8 cellular contexts compared by ENCODE assay signal in genomic region chr7:102713011-102713690, GRCh38. TPM values are rescaled to one million over a fixed set of nuclear protein-coding genes. Genes with fewer than 3 reads are reported as not detected.
DNase-seq lines count a peak whose midpoint lies in the region; ATAC-seq, FAIRE-seq and TF ChIP-seq lines count a peak whose summit lies in the region.
"Not testable (repeated sequence)": the region's sequence is repeated elsewhere in the genome, so short reads cannot be mapped to it uniquely, and the experiment has no call there.

No MANE protein-coding gene starts in this region.

- H4K20me1 ChIP-seq in astrocyte (ENCODE audit: insufficient read depth, low read length), result not testable (repeated sequence)

- H3K36me3 ChIP-seq in astrocyte (ENCODE audit: insufficient read depth, low read length), result not testable (repeated sequence)

- FAIRE-seq in astrocyte (lab: Jason Lieb, UNC), result not testable (repeated sequence)

- H3K9ac ChIP-seq in astrocyte (ENCODE audit: low read length), result not testable (repeated sequence)

- H3K4me3 Mint-ChIP-seq in astrocyte (ENCODE audit: unreplicated experiment), result not testable (repeated sequence)

- not testable (repeated sequence) for TF ChIP-seq CTCF in astrocyte (IDR thresholded peaks at IDR 0.05; ENCODE audit: insufficient read depth, low read depth, low read length)

- not testable (repeated sequence) for H3K27me3 ChIP-seq in astrocyte (ENCODE audit: insufficient read depth, low read length)

- H3K4me2 ChIP-seq in astrocyte (ENCODE audit: low read length), result peak overlapping the region; percentile 39

- not testable (repeated sequence) for H3K27me3 Mint-ChIP-seq in astrocyte (ENCODE audit: low read depth, unreplicated experiment)

- H3K27ac Mint-ChIP-seq in astrocyte (ENCODE audit: unreplicated experiment), result not testable (repeated sequence)

- H3K9me3 ChIP-seq in astrocyte (ENCODE audit: insufficient read depth, low read depth, low read length), result not testable (repeated sequence)

- peak overlapping the region; percentile 50; the same call in 1 of the 2 replicates for H3K4me3 ChIP-seq in GM08714 (ENCODE audit: low read length)
- not testable (repeated sequence) for H3K4me3 ChIP-seq in astrocyte (ENCODE audit: insufficient read depth, low read depth, low read length); skin epidermis

- not testable (repeated sequence) for H3K36me3 Mint-ChIP-seq in astrocyte (ENCODE audit: low read depth, unreplicated experiment)

- not testable (repeated sequence) for H3K4me1 Mint-ChIP-seq in astrocyte (ENCODE audit: low read depth, unreplicated experiment)

- H3K79me2 ChIP-seq in astrocyte (ENCODE audit: insufficient read depth, low read length), result not testable (repeated sequence)

- ATAC-seq in GM21825 (IDR thresholded peaks at IDR 0.05; ENCODE audit: unreplicated experiment), result peak; percentile 73
- ATAC-seq in HG03108 (IDR thresholded peaks at IDR 0.05; ENCODE audit: unreplicated experiment), result peak; percentile 79
- ATAC-seq in activated CD4-positive, CD25-positive, alpha-beta regulatory T cell treated with anti-CD3 and anti-CD28 coated beads, Interleukin-2, amount 50 U/mL, for 24 hours, result peak; percentile 52 to 53

- H2AFZ ChIP-seq in astrocyte (ENCODE audit: low read depth, low read length), result not testable (repeated sequence)

- H3K9me3 Mint-ChIP-seq in astrocyte (ENCODE audit: unreplicated experiment), result not testable (repeated sequence)

- peak; percentile 44 for TF ChIP-seq POLR2A in GM19099 (IDR thresholded peaks at IDR 0.05; ENCODE audit: extremely low read depth, insufficient read length, low read depth)

- DNase-seq in M059J (ENCODE audit: low read depth) (peak; percentile 18), astrocyte (ENCODE audit: low read depth) (peak; percentile 10)

- not testable (repeated sequence) for H3K4me1 ChIP-seq in astrocyte (ENCODE audit: insufficient read depth, low read length)

- not testable (repeated sequence) for H3K27ac ChIP-seq in astrocyte (ENCODE audit: low read depth, low read length)
- peak overlapping the region in 13 of 21 experiments; percentile 22 to 79 (median 60) for H3K27ac ChIP-seq in skin epidermis

RNA-seq across cellular contexts. Expression of gene FAM185A, which starts 35.6 kb away (rescaled TPM):
- total RNA-seq in M059J (2014; rRNA removed; shearing (Covaris generic)), result 4.6 and 8.3 TPM in 2 replicates
- 4.6 and 4.9 TPM in 2 replicates for total RNA-seq in astrocyte

RNA-seq across cellular contexts. Expression of gene POLR2J2, which starts 41.7 kb away (rescaled TPM):
- 0.71 TPM in 1 of 2 replicates, not detected in the other for total RNA-seq in M059J (2014; rRNA removed; shearing (Covaris generic))
- 3.1 and 3.6 TPM in 2 replicates for total RNA-seq in astrocyte
